Comparison of ENCODE assay signal across 1 cellular context in the genomic region with DNA sequence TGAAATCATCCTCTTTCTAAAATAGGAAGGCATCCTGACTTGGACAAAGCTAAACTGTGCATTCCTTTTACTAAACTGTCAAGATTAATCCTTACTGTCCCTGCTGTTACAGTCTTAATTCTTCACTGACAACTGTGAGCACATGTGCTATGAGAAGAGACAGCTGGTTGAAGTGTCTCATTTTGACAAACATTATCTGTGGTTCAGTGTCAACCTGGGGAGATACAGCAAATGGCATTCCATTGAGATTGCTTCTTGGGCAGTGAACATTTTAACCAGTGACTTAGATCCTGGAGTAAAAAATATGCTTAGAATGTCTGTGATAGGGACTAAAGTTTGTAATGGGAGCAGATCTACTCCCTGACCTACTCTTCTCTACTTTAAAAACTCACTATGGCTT.
TF ChIP-seq lines count a peak whose summit lies in the region.

No MANE protein-coding gene starts in this region.

TF ChIP-seq in WTC11, 78 proteins besides CTCF, POLR2A, EP300 and RAD21 (continued from another document):
- TF ChIP-seq, protein P1, sequence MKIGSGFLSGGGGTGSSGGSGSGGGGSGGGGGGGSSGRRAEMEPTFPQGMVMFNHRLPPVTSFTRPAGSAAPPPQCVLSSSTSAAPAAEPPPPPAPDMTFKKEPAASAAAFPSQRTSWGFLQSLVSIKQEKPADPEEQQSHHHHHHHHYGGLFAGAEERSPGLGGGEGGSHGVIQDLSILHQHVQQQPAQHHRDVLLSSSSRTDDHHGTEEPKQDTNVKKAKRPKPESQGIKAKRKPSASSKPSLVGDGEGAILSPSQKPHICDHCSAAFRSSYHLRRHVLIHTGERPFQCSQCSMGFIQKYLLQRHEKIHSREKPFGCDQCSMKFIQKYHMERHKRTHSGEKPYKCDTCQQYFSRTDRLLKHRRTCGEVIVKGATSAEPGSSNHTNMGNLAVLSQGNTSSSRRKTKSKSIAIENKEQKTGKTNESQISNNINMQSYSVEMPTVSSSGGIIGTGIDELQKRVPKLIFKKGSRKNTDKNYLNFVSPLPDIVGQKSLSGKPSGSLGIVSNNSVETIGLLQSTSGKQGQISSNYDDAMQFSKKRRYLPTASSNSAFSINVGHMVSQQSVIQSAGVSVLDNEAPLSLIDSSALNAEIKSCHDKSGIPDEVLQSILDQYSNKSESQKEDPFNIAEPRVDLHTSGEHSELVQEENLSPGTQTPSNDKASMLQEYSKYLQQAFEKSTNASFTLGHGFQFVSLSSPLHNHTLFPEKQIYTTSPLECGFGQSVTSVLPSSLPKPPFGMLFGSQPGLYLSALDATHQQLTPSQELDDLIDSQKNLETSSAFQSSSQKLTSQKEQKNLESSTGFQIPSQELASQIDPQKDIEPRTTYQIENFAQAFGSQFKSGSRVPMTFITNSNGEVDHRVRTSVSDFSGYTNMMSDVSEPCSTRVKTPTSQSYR (CRISPR knock-in tag; IDR thresholded peaks at IDR 0.05): no peak
- TF ChIP-seq, protein P2, sequence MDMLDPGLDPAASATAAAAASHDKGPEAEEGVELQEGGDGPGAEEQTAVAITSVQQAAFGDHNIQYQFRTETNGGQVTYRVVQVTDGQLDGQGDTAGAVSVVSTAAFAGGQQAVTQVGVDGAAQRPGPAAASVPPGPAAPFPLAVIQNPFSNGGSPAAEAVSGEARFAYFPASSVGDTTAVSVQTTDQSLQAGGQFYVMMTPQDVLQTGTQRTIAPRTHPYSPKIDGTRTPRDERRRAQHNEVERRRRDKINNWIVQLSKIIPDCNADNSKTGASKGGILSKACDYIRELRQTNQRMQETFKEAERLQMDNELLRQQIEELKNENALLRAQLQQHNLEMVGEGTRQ (CRISPR knock-in tag; IDR thresholded peaks at IDR 0.05): no peak
- TF ChIP-seq ELF4 (CRISPR knock-in tag; IDR thresholded peaks at IDR 0.05; ENCODE audit: low read depth) (no peak), ZNF423 (CRISPR knock-in tag; IDR thresholded peaks at IDR 0.05) (no peak), GABPB1 (CRISPR knock-in tag; IDR thresholded peaks at IDR 0.05) (no peak), RORB (CRISPR knock-in tag; IDR thresholded peaks at IDR 0.05) (no peak), NR1H2 (CRISPR knock-in tag; IDR thresholded peaks at IDR 0.05) (no peak)
